Comparison of ENCODE assay signal across 8 cellular contexts in the genomic region with DNA sequence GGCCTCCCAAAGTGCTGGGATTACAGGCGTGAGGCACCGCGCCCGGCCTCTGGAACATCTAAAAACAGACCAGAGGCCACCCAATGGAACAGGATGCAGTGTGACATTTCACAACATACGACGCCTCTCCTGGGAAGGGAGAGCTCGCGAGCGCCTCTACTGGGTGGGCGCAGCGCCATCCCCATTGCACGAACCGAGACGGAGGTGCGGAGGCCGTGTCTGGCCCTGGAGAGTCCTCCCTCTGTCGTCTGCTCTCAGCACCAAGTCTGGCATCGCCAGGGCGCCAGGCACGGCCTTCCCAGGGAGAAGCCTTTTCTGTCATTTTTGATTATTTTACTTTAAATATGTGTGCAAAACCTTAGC. TPM values are rescaled to one million over a fixed set of nuclear protein-coding genes. Genes with fewer than 3 reads are reported as not detected.
DNase-seq lines count a peak whose midpoint lies in the region; ATAC-seq and TF ChIP-seq lines count a peak whose summit lies in the region.

No MANE protein-coding gene starts in this region.

- peaks cover 82 to 98% (median 89%) of the 10 kb centered on the region in 3 donors for H3K27me3 Mint-ChIP-seq in CD14-positive monocyte (ENCODE audit: low read depth in 3 of 3)
- peaks cover 60% of the 10 kb centered on the region for H3K27me3 Mint-ChIP-seq in CD8-positive, alpha-beta T cell (ENCODE audit: low read depth)

- no peak overlapping the region for H3K27ac Mint-ChIP-seq in CD14-positive monocyte
- H3K27ac Mint-ChIP-seq in activated naive CD4-positive, alpha-beta T cell treated with anti-CD3 and anti-CD28 coated beads, Interleukin-2, amount 50 U/mL, for 72 hours = no peak overlapping the region
- H3K27ac Mint-ChIP-seq in CD8-positive, alpha-beta T cell = no peak overlapping the region

- in situ Hi-C loops in transverse colon (cut with MboI; ENCODE audit: low pct_ligation_motif_present in 1 of 4, low pct_unique_long_range_greater_than_20kb in 1 of 4, low sequenced_read_pairs in 3 of 4) = loop anchor here in 1 of 4 donors (10.0 kb wide), 1 partner anchor 403 kb away; no protein-coding TSS in a partner anchor

- intact Hi-C loops in CD14-positive monocyte (cut with micrococcal nuclease) (no loop called here), transverse colon (cut with DNase I; ENCODE audit: low total_unique reads) (no loop called here)
- intact Hi-C loops in CD8-positive, alpha-beta T cell (cut with DNase I, micrococcal nuclease) = no loop called here

- no peak overlapping the region for H3K27ac ChIP-seq in transverse colon
- H3K27ac ChIP-seq in CD8-positive, alpha-beta T cell (ENCODE audit: low read depth, low read length) = no peak overlapping the region

- no peaks in the 10 kb centered on the region for H3K36me3 ChIP-seq in transverse colon
- no peaks in the 10 kb centered on the region for H3K36me3 ChIP-seq in CD8-positive, alpha-beta T cell (ENCODE audit: insufficient read depth, low read length)

- WGBS in transverse colon (ENCODE audit: low coverage in 1 of 2), 2 donors = 16% methylated on average over 20 of the region's 20 CpGs; no CpG with 5 or more reads in 1 of the 2 donors

- peaks cover 99% of the 10 kb centered on the region for H3K27me3 ChIP-seq in transverse colon
- H3K27me3 ChIP-seq in CD8-positive, alpha-beta T cell (ENCODE audit: insufficient read depth, low read length) = peaks cover 28% of the 10 kb centered on the region

- no peak overlapping the region for H3K4me3 ChIP-seq in transverse colon
- no peak overlapping the region for H3K4me3 ChIP-seq in CD8-positive, alpha-beta T cell (ENCODE audit: low read depth, low read length)

- peaks cover 0 to 30% (median 12%) of the 10 kb centered on the region in 7 donors for H3K9me3 Mint-ChIP-seq in CD14-positive monocyte
- H3K9me3 Mint-ChIP-seq in activated naive CD4-positive, alpha-beta T cell treated with anti-CD3 and anti-CD28 coated beads, Interleukin-2, amount 50 U/mL, for 72 hours = no peaks in the 10 kb centered on the region
- H3K9me3 Mint-ChIP-seq in CD8-positive, alpha-beta T cell = no peaks in the 10 kb centered on the region

- no peak for DNase-seq in CD14-positive monocyte (ENCODE audit: low spot score)
- DNase-seq in HK-2 (ENCODE audit: unreplicated experiment) = peak; percentile 81
- DNase-seq in activated naive CD4-positive, alpha-beta T cell treated with anti-CD3 and anti-CD28 coated beads, Interleukin-2, amount 50 U/mL, for 72 hours (ENCODE audit: low spot score in 2 of 2) = peak in 1 of 2 donors; percentile 61
- peak; percentile 41 for DNase-seq in iris pigment epithelial cell (ENCODE audit: low read depth)
- peak; percentile 33 for DNase-seq in transverse colon
- DNase-seq in NOMO-1 (lab: John Stamatoyannopoulos, UW; ENCODE audit: unreplicated experiment in 2 of 2) = no peak
- DNase-seq in CD8-positive, alpha-beta T cell = no peak

- TF ChIP-seq CTCF in CD14-positive monocyte (IDR thresholded peaks at IDR 0.05) = no peak
- TF ChIP-seq CTCF in transverse colon (IDR thresholded peaks at IDR 0.05) = no peak
- no peak for TF ChIP-seq CTCF in CD8-positive, alpha-beta T cell (IDR thresholded peaks at IDR 0.05)

- H3K4me1 ChIP-seq in transverse colon = peaks cover 7 to 39% (median 21%) of the 10 kb centered on the region in 4 donors
- peaks cover 8% of the 10 kb centered on the region for H3K4me1 ChIP-seq in CD8-positive, alpha-beta T cell (ENCODE audit: insufficient read depth, low read length)

- no peak for TF ChIP-seq POLR2A in transverse colon (IDR thresholded peaks at IDR 0.05)

- POLR2A ChIA-PET in CD8-positive, alpha-beta T cell (lab: Charles Lee) = no interaction called here

- H3K9me3 ChIP-seq in transverse colon = no peaks in the 10 kb centered on the region
- H3K9me3 ChIP-seq in CD8-positive, alpha-beta T cell (ENCODE audit: low read length) = no peaks in the 10 kb centered on the region

- CTCF ChIA-PET in CD8-positive, alpha-beta T cell (lab: Charles Lee) = interaction anchor here (1.0 kb wide), 1 partner anchor 12 kb away, joined by 3 read pairs; no protein-coding TSS in a partner anchor

- peak overlapping the region; percentile 27 to 48 for H3K4me3 Mint-ChIP-seq in CD14-positive monocyte
- no peak overlapping the region for H3K4me3 Mint-ChIP-seq in CD8-positive, alpha-beta T cell

- ATAC-seq in activated naive CD4-positive, alpha-beta T cell treated with anti-CD3 and anti-CD28 coated beads, Interleukin-2, amount 50 U/mL, for 72 hours = peak; percentile 36 to 81
- ATAC-seq in HG02981 (IDR thresholded peaks at IDR 0.05; ENCODE audit: unreplicated experiment) = no peak
- no peak for ATAC-seq in CD8-positive, alpha-beta T cell

- no peaks in the 10 kb centered on the region for H3K4me1 Mint-ChIP-seq in CD14-positive monocyte
- peaks cover 14% of the 10 kb centered on the region for H3K4me1 Mint-ChIP-seq in CD8-positive, alpha-beta T cell (ENCODE audit: low read depth)

- no peak for TF ChIP-seq EP300 in transverse colon (IDR thresholded peaks at IDR 0.05; ENCODE audit: low read depth)

- peaks cover 0 to 1% of the 10 kb centered on the region in 2 donors for H3K36me3 Mint-ChIP-seq in CD14-positive monocyte
- H3K36me3 Mint-ChIP-seq in activated naive CD4-positive, alpha-beta T cell treated with anti-CD3 and anti-CD28 coated beads, Interleukin-2, amount 50 U/mL, for 72 hours = peaks cover 0 to 13% of the 10 kb centered on the region in 2 donors
- H3K36me3 Mint-ChIP-seq in CD8-positive, alpha-beta T cell = no peaks in the 10 kb centered on the region

RNA-seq across cellular contexts. Expression of gene GBX2, which starts 9.4 kb away (rescaled TPM):
- polyA plus RNA-seq in CD14-positive monocyte = not detected
- not detected for total RNA-seq in activated naive CD4-positive, alpha-beta T cell treated with anti-CD3 and anti-CD28 coated beads, Interleukin-2, amount 50 U/mL, for 72 hours
- not detected for total RNA-seq in transverse colon
- not detected for total RNA-seq in CD8-positive, alpha-beta T cell

Comparison
In these comparisons a context has a peak if more than half of its experiments do, and no peak if none do; other contexts are left out.
1. DNase-seq: peak in HK-2 (single experiment), iris pigment epithelial cell (single experiment) and transverse colon (single experiment); none in CD14-positive monocyte (single experiment), NOMO-1 (0 of 2) and CD8-positive, alpha-beta T cell (0 of 7).
2. ATAC-seq: peak in activated naive CD4-positive, alpha-beta T cell treated with anti-CD3 and anti-CD28 coated beads, Interleukin-2, amount 50 U/mL, for 72 hours (2 of 2); none in HG02981 (single experiment) and CD8-positive, alpha-beta T cell (single experiment).